ENCODE assay signal across 8 cellular contexts in genomic region chr20:44190197-44190852, GRCh38. TPM values are rescaled to one million over a fixed set of nuclear protein-coding genes. Genes with fewer than 3 reads are reported as not detected.
DNase-seq lines count a peak whose midpoint lies in the region; ATAC-seq and TF ChIP-seq lines count a peak whose summit lies in the region.
"Not testable (repeated sequence)": the region's sequence is repeated elsewhere in the genome, so short reads cannot be mapped to it uniquely, and the experiment has no call there.

No MANE protein-coding gene starts in this region.

- H3K36me3 ChIP-seq in mucosa of descending colon (ENCODE audit: low read depth), result not testable (repeated sequence)

- in situ Hi-C loops in Caki2 (cut with HindIII; ENCODE audit: low pct_unique_long_range_greater_than_20kb, low sequenced_read_pairs), result loop anchor here (10.0 kb wide), 1 partner anchor 66 kb away; no protein-coding TSS in a partner anchor

- not testable (repeated sequence) for H3K9me3 ChIP-seq in mucosa of descending colon

- not testable (repeated sequence) for H3K9me3 Mint-ChIP-seq in activated naive CD4-positive, alpha-beta T cell treated with anti-CD3 and anti-CD28 coated beads, Interleukin-2, amount 50 U/mL, for 24 hours

- H3K27ac ChIP-seq in HL-60 (replicated peaks), result not testable (repeated sequence)

- H3K4me1 ChIP-seq in mucosa of descending colon (ENCODE audit: low read depth), result peaks cover 11% of the 10 kb centered on the region

- not testable (repeated sequence) for H3K4me3 Mint-ChIP-seq in activated naive CD4-positive, alpha-beta T cell treated with anti-CD3 and anti-CD28 coated beads, Interleukin-2, amount 50 U/mL, for 24 hours

- peak; percentile 55 for DNase-seq in Caki2 (ENCODE audit: low read depth)
- DNase-seq in HL-60 (ENCODE audit: low read depth in 1 of 2, low spot score in 1 of 2), result peak in 1 of 2 experiments; percentile 55
- DNase-seq in NCI-H345 (lab: John Stamatoyannopoulos, UW), result peak; percentile 75
- DNase-seq in T-helper 1 cell, result peak in 3 of 5 donors; percentile 32 to 56 (median 38)
- DNase-seq in fibroblast of peridontal ligament (ENCODE audit: extremely low read depth), result peak; percentile 90
- DNase-seq in mucosa of descending colon, result peak in 1 of 3 donors; percentile 82
- peak; percentile 48 for DNase-seq in stimulated activated naive CD8-positive, alpha-beta T cell treated with anti-CD3 and anti-CD28 coated beads, Interleukin-15, Interleukin-2, amounts not matched to agents 100 U/mL and 50 U/mL, for 24 hours

- not testable (repeated sequence) for H3K36me3 Mint-ChIP-seq in activated naive CD4-positive, alpha-beta T cell treated with anti-CD3 and anti-CD28 coated beads, Interleukin-2, amount 50 U/mL, for 24 hours

- intact Hi-C loops in mucosa of descending colon (cut with DNase I, micrococcal nuclease), result loop anchor here (2.0 to 5.0 kb wide), 2 partner anchors 73 to 74 kb away; no protein-coding TSS in a partner anchor

- peak overlapping the region; percentile 19 for H3K27ac Mint-ChIP-seq in activated naive CD4-positive, alpha-beta T cell treated with anti-CD3 and anti-CD28 coated beads, Interleukin-2, amount 50 U/mL, for 24 hours

- H3K4me3 ChIP-seq in HL-60 (replicated peaks; ENCODE audit: insufficient read depth, low read length); mucosa of descending colon: not testable (repeated sequence)

- peak; percentile 59 for ATAC-seq in mucosa of descending colon
- ATAC-seq in stimulated activated naive CD8-positive, alpha-beta T cell treated with anti-CD3 and anti-CD28 coated beads, Interleukin-15, Interleukin-2, amounts not matched to agents 100 U/mL and 50 U/mL, for 24 hours, result peak; percentile 53

- peaks cover 23% of the 10 kb centered on the region for H3K27me3 Mint-ChIP-seq in activated naive CD4-positive, alpha-beta T cell treated with anti-CD3 and anti-CD28 coated beads, Interleukin-2, amount 50 U/mL, for 24 hours

- peak; percentile 29 for TF ChIP-seq CTCF in HL-60 (IDR thresholded peaks at IDR 0.05; ENCODE audit: insufficient read depth, low read length)
- TF ChIP-seq CTCF in mucosa of descending colon (IDR thresholded peaks at IDR 0.05), result peak; percentile 35

- H3K27me3 ChIP-seq in HL-60 (ENCODE audit: insufficient read depth, poor library complexity, severe bottlenecking), result peaks cover 13% of the 10 kb centered on the region

- peaks cover 14% of the 10 kb centered on the region for H3K4me1 Mint-ChIP-seq in activated naive CD4-positive, alpha-beta T cell treated with anti-CD3 and anti-CD28 coated beads, Interleukin-2, amount 50 U/mL, for 24 hours

RNA-seq across cellular contexts. Expression of gene JPH2, which starts 3.3 kb away (rescaled TPM):
- 0.57 TPM in 1 of 2 replicates, not detected in the other for total RNA-seq in Caki2 (2014; rRNA removed; shearing (Covaris generic); ENCODE audit: low replicate concordance)
- 10 to 100 TPM in 1 of 3 donors, 1 to 10 TPM in 2; 2.3 to 87.3 (median 8.3) TPM for total RNA-seq in mucosa of descending colon

RNA-seq across cellular contexts. Expression of gene OSER1, which starts 20.2 kb away (rescaled TPM):
- total RNA-seq in Caki2 (2014; rRNA removed; shearing (Covaris generic); ENCODE audit: low replicate concordance), result 72.4 and 79.6 TPM in 2 replicates
- 10 to 100 TPM; 32.1 to 40.1 (median 32.5) TPM for total RNA-seq in mucosa of descending colon

RNA-seq across cellular contexts. Expression of gene GDAP1L1, which starts 56.8 kb away (rescaled TPM):
- total RNA-seq in Caki2 (2014; rRNA removed; shearing (Covaris generic); ENCODE audit: low replicate concordance), result 0.37 TPM in 1 of 2 replicates, not detected in the other
- total RNA-seq in mucosa of descending colon, result under 1 TPM in 1 of 3 donors, not detected in 2; 0.25 TPM
